Comparison of ENCODE assay signal across 8 cellular contexts in the genomic region with DNA sequence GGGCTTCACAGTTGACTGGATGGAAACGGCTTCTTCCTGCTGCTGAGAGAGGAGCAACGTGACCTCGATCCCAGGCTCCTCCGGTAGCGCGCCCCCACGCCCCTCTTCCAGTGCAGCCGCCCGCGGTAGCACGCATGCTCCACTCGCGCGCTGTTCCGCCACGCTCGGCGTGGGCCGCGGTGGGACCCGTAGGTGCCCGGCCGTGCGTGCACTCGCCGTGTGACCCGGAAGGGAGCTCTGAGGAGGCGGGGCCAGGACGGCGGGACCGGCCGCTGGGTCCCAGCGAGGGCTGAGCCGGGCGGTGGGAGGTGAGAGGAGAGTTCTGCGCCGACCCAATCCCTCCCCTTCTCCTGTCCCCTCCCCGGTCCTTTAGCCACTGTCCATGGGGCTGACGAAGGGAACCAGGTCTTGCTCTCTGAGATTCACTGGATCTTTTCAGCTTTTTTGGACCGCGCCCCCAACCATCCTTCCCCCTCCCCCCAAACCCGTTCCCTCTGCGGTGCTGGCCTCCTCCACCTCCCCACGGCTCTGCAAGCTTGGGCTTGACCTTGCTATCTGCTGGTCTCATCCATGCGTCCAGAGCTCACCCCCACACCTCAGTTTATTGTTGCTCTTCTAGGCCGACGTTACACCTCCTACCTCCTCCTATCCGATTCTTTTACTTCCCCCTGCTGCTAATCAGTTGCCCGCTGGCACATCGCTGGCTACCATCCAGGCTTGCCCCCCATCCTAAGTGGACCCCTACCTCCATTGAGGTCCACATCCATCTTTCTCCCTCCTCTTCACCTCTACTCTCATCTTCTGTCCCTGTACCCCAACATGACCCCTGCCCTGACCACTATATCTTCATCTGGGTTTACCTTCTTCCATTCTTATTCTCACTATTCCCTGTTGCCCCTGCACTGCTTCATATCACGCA. TPM values are rescaled to one million over a fixed set of nuclear protein-coding genes. Genes with fewer than 3 reads are reported as not detected.
A peak's percentile ranks its signal among the peaks of the same experiment; 100 is the strongest.
DNase-seq lines count a peak whose midpoint lies in the region; ATAC-seq and TF ChIP-seq lines count a peak whose summit lies in the region.

A gene (plus strand): TSS at position 255 of the 919 bp plus-strand sequence. CDS start 2,115 bp downstream, outside the sequence.

- POLR2A ChIA-PET in Caco-2 (lab: Charles Lee) = interaction anchor here (0.5 to 1.0 kb wide), 9 partner anchors 8 to 295 kb away, joined by 3 to 8 read pairs (median 3); a partner anchor contains a TSS
- POLR2A ChIA-PET in naive thymus-derived CD8-positive, alpha-beta T cell (lab: Charles Lee) = interaction anchor here (0.6 to 1.9 kb wide), 17 partner anchors 8 to 335 kb away, joined by 3 to 15 read pairs (median 3); a partner anchor contains a TSS

- no peaks in the 10 kb centered on the region for H3K9me3 Mint-ChIP-seq in Caco-2 (ENCODE audit: unreplicated experiment)
- no peaks in the 10 kb centered on the region for H3K9me3 Mint-ChIP-seq in activated T-helper 2 cell treated with anti-CD3 and anti-CD28 coated beads, Interferon-gamma antibody, Interleukin-2, Interleukin-4, amounts not matched to agents 10 μg/mL and 5 μg/mL and 100 μg/mL, durations not matched to agents 14 hours and 24 hours and 36 hours
- H3K9me3 Mint-ChIP-seq in naive thymus-derived CD8-positive, alpha-beta T cell = no peaks in the 10 kb centered on the region
- H3K9me3 Mint-ChIP-seq in stimulated activated memory B cell treated with anti-CD40 and anti-IgM and Interleukin-4, amounts not matched to agents 10 μg/mL and 1 μg/mL and 100 μg/mL, for 72 hours = no peaks in the 10 kb centered on the region

- no peaks in the 10 kb centered on the region for H3K27me3 Mint-ChIP-seq in Caco-2 (ENCODE audit: insufficient read depth, unreplicated experiment)
- H3K27me3 Mint-ChIP-seq in activated T-helper 2 cell treated with anti-CD3 and anti-CD28 coated beads, Interferon-gamma antibody, Interleukin-2, Interleukin-4, amounts not matched to agents 10 μg/mL and 5 μg/mL and 100 μg/mL, durations not matched to agents 14 hours and 24 hours and 36 hours (ENCODE audit: low read depth) = no peaks in the 10 kb centered on the region
- no peaks in the 10 kb centered on the region for H3K27me3 Mint-ChIP-seq in naive thymus-derived CD8-positive, alpha-beta T cell
- no peaks in the 10 kb centered on the region for H3K27me3 Mint-ChIP-seq in stimulated activated memory B cell treated with anti-CD40 and anti-IgM and Interleukin-4, amounts not matched to agents 10 μg/mL and 1 μg/mL and 100 μg/mL, for 72 hours

- peak within 1 kb of the TSS; percentile 91 for H3K4me3 Mint-ChIP-seq in Caco-2 (ENCODE audit: unreplicated experiment)
- H3K4me3 Mint-ChIP-seq in activated T-helper 2 cell treated with anti-CD3 and anti-CD28 coated beads, Interferon-gamma antibody, Interleukin-2, Interleukin-4, amounts not matched to agents 10 μg/mL and 5 μg/mL and 100 μg/mL, durations not matched to agents 14 hours and 24 hours and 36 hours (ENCODE audit: low read depth) = peak within 1 kb of the TSS; percentile 98
- peak within 1 kb of the TSS; percentile 86 to 97 (median 94) for H3K4me3 Mint-ChIP-seq in naive thymus-derived CD8-positive, alpha-beta T cell
- peak within 1 kb of the TSS; percentile 99 for H3K4me3 Mint-ChIP-seq in stimulated activated memory B cell treated with anti-CD40 and anti-IgM and Interleukin-4, amounts not matched to agents 10 μg/mL and 1 μg/mL and 100 μg/mL, for 72 hours

- peaks cover 14% of the 10 kb centered on the region for H3K4me1 Mint-ChIP-seq in Caco-2 (ENCODE audit: low read depth, unreplicated experiment)
- H3K4me1 Mint-ChIP-seq in activated T-helper 2 cell treated with anti-CD3 and anti-CD28 coated beads, Interferon-gamma antibody, Interleukin-2, Interleukin-4, amounts not matched to agents 10 μg/mL and 5 μg/mL and 100 μg/mL, durations not matched to agents 14 hours and 24 hours and 36 hours (ENCODE audit: low read depth) = peaks cover 38% of the 10 kb centered on the region
- peaks cover 37 to 56% (median 52%) of the 10 kb centered on the region in 4 donors for H3K4me1 Mint-ChIP-seq in naive thymus-derived CD8-positive, alpha-beta T cell
- H3K4me1 Mint-ChIP-seq in stimulated activated memory B cell treated with anti-CD40 and anti-IgM and Interleukin-4, amounts not matched to agents 10 μg/mL and 1 μg/mL and 100 μg/mL, for 72 hours = peaks cover 53% of the 10 kb centered on the region

- no peaks in the 10 kb centered on the region for H3K9me3 ChIP-seq in Caco-2

- CTCF ChIA-PET in Caco-2 (lab: Charles Lee) = interaction anchor here (0.6 to 1.0 kb wide), 4 partner anchors 10 to 196 kb away, joined by 3 to 6 read pairs (median 4); a partner anchor contains a TSS

- H3K4me3 ChIP-seq in Caco-2 (ENCODE audit: low read depth, low read length) (peak within 1 kb of the TSS; percentile 61), fibroblast of mammary gland (ENCODE audit: control insufficient read depth, low read depth, low read length) (peak within 1 kb of the TSS; percentile 67)

- intact Hi-C loops in Caco-2 (cut with micrococcal nuclease; ENCODE audit: unreplicated experiment) = no loop called here
- intact Hi-C loops in activated T-helper 2 cell treated with anti-CD3 and anti-CD28 coated beads, Interferon-gamma antibody, Interleukin-2, Interleukin-4, amounts not matched to agents 10 μg/mL and 5 μg/mL and 100 μg/mL, durations not matched to agents 14 hours and 24 hours and 36 hours (cut with micrococcal nuclease) = loop anchor here (1.0 kb wide), 1 partner anchor 8 kb away; no protein-coding TSS in a partner anchor

- peak; percentile 71 to 83 for DNase-seq in Caco-2
- DNase-seq in HUDEP-2 (lab: John Stamatoyannopoulos, UW; ENCODE audit: unreplicated experiment in 76 of 76) = peak in 70 of 76 experiments; percentile 22 to 90 (median 70)
- DNase-seq in RPMI7951 (ENCODE audit: low read depth) = peak; percentile 77
- peak; percentile 76 for DNase-seq in activated T-helper 2 cell treated with anti-CD3 and anti-CD28 coated beads, Interferon-gamma antibody, Interleukin-2, Interleukin-4, amounts not matched to agents 10 μg/mL and 5 μg/mL and 100 μg/mL, durations not matched to agents 14 hours and 24 hours and 36 hours (ENCODE audit: low spot score)
- DNase-seq in fibroblast of mammary gland (ENCODE audit: low read depth) = peak; percentile 58
- peak; percentile 68 to 89 (median 77) for DNase-seq in naive thymus-derived CD8-positive, alpha-beta T cell

- no peaks in the 10 kb centered on the region for H3K27me3 ChIP-seq in Caco-2 (replicated peaks; ENCODE audit: control insufficient read depth, insufficient read depth, low read length)

- H3K36me3 ChIP-seq in Caco-2 (ENCODE audit: control insufficient read depth, insufficient read depth, low read length) = peaks cover 3% of the 10 kb centered on the region

- BruUV-seq in Caco-2 (replicated peaks; lab: Mats Ljungman, UMichigan) = no TSS peak

- H3K27ac Mint-ChIP-seq in Caco-2 (ENCODE audit: unreplicated experiment) = peak within 1 kb of the TSS; percentile 33
- peak within 1 kb of the TSS; percentile 82 for H3K27ac Mint-ChIP-seq in activated T-helper 2 cell treated with anti-CD3 and anti-CD28 coated beads, Interferon-gamma antibody, Interleukin-2, Interleukin-4, amounts not matched to agents 10 μg/mL and 5 μg/mL and 100 μg/mL, durations not matched to agents 14 hours and 24 hours and 36 hours
- peak within 1 kb of the TSS; percentile 89 to 97 (median 96) for H3K27ac Mint-ChIP-seq in naive thymus-derived CD8-positive, alpha-beta T cell
- peak within 1 kb of the TSS; percentile 84 for H3K27ac Mint-ChIP-seq in stimulated activated memory B cell treated with anti-CD40 and anti-IgM and Interleukin-4, amounts not matched to agents 10 μg/mL and 1 μg/mL and 100 μg/mL, for 72 hours

- no peaks in the 10 kb centered on the region for H3K4me1 ChIP-seq in Caco-2

- TF ChIP-seq CTCF in Caco-2 (IDR thresholded peaks at IDR 0.05; ENCODE audit: insufficient read depth in 1 of 2, low read depth in 1 of 2, low read length in 1 of 2, severe bottlenecking in 1 of 2, unreplicated experiment in 1 of 2) (no peak), fibroblast of mammary gland (conservative IDR thresholded peaks at IDR 0.05; ENCODE audit: control insufficient read depth, insufficient read depth, low read depth, low read length) (no peak)

- peak; percentile 89 for ATAC-seq in GM19467 (IDR thresholded peaks at IDR 0.05; ENCODE audit: unreplicated experiment)
- ATAC-seq in naive thymus-derived CD8-positive, alpha-beta T cell = peak; percentile 91 to 96
- peak; percentile 99 for ATAC-seq in stimulated activated memory B cell treated with anti-CD40 and anti-IgM and Interleukin-4, amounts not matched to agents 10 μg/mL and 1 μg/mL and 100 μg/mL, for 72 hours

- H3K36me3 Mint-ChIP-seq in Caco-2 (ENCODE audit: insufficient read depth, unreplicated experiment) = peaks cover 17% of the 10 kb centered on the region
- H3K36me3 Mint-ChIP-seq in activated T-helper 2 cell treated with anti-CD3 and anti-CD28 coated beads, Interferon-gamma antibody, Interleukin-2, Interleukin-4, amounts not matched to agents 10 μg/mL and 5 μg/mL and 100 μg/mL, durations not matched to agents 14 hours and 24 hours and 36 hours (ENCODE audit: low read depth) = peaks cover 37% of the 10 kb centered on the region
- H3K36me3 Mint-ChIP-seq in naive thymus-derived CD8-positive, alpha-beta T cell = peaks cover 0 to 47% (median 14%) of the 10 kb centered on the region in 3 donors
- H3K36me3 Mint-ChIP-seq in stimulated activated memory B cell treated with anti-CD40 and anti-IgM and Interleukin-4, amounts not matched to agents 10 μg/mL and 1 μg/mL and 100 μg/mL, for 72 hours = peaks cover 50% of the 10 kb centered on the region

RNA-seq across cellular contexts. Expression of the gene that starts here (rescaled TPM):
- total RNA-seq in Caco-2 (2022) = 16.7 and 16.8 TPM in 2 replicates
- total RNA-seq in RPMI7951 (2014; rRNA removed; shearing (Covaris generic)) = 6.6 and 9.9 TPM in 2 replicates
- 34.3 and 37.4 TPM in 2 replicates for total RNA-seq in activated T-helper 2 cell treated with anti-CD3 and anti-CD28 coated beads, Interferon-gamma antibody, Interleukin-2, Interleukin-4, amounts not matched to agents 10 μg/mL and 5 μg/mL and 100 μg/mL, durations not matched to agents 14 hours and 24 hours and 36 hours
- 100 to 1,000 TPM; 101 to 110 TPM for total RNA-seq in naive thymus-derived CD8-positive, alpha-beta T cell
- polyA plus RNA-seq in naive thymus-derived CD8-positive, alpha-beta T cell = 10 to 100 TPM in 2 of 3 donors, 1 to 10 TPM in 1; 6.8 to 10.4 (median 10.3) TPM

Comparison
In these comparisons a context has a peak if more than half of its experiments do, and no peak if none do; other contexts are left out.
1. Peak in every context shown above with its lines: DNase-seq, ATAC-seq and H3K4me3 ChIP-seq.
2. H3K27ac Mint-ChIP-seq: peak in every context shown above with its lines; median percentile 96 in naive thymus-derived CD8-positive, alpha-beta T cell; 84 in stimulated activated memory B cell treated with anti-CD40 and anti-IgM and Interleukin-4, amounts not matched to agents 10 μg/mL and 1 μg/mL and 100 μg/mL, for 72 hours; 82 in activated T-helper 2 cell treated with anti-CD3 and anti-CD28 coated beads, Interferon-gamma antibody, Interleukin-2, Interleukin-4, amounts not matched to agents 10 μg/mL and 5 μg/mL and 100 μg/mL, durations not matched to agents 14 hours and 24 hours and 36 hours; 33 in Caco-2.